ENCODE assay signal across 16 cellular contexts in genomic region chr2:40352321-40353099, GRCh38.
DNase-seq lines count a peak whose midpoint lies in the region; ATAC-seq, FAIRE-seq and TF ChIP-seq lines count a peak whose summit lies in the region.
"Had no signal": no experiment of that assay in that cellular context is flagged by ENCODE, and none has a peak within 500 bp of the region (broad histone marks: within the 10 kb centered on the region; RNA-seq: fewer than 3 reads in every experiment).

No MANE protein-coding gene starts in this region.

- no peak overlapping the region for H3K27ac Mint-ChIP-seq in naive thymus-derived CD4-positive, alpha-beta T cell
- H3K27ac Mint-ChIP-seq: activated T-cell treated with anti-CD3 and anti-CD28 coated beads, Interleukin-2, amount 50 U/mL, for 24 hours had no signal

- no peaks in the 10 kb centered on the region for H3K36me3 ChIP-seq in mammary epithelial cell (ENCODE audit: insufficient read depth, low read length)
- H3K36me3 ChIP-seq in subcutaneous abdominal adipose tissue (ENCODE audit: control insufficient read depth in 5 of 5, insufficient read depth in 5 of 5, low read length in 5 of 5) = no peaks in the 10 kb centered on the region
- H3K36me3 ChIP-seq in naive thymus-derived CD4-positive, alpha-beta T cell (ENCODE audit: control insufficient read depth in 2 of 3, insufficient read depth in 3 of 3, low read length in 3 of 3) = no peaks in the 10 kb centered on the region
- H3K36me3 ChIP-seq: adrenal gland had no signal

- no peaks in the 10 kb centered on the region for H3K36me3 Mint-ChIP-seq in naive thymus-derived CD4-positive, alpha-beta T cell

- POLR2A ChIA-PET in naive thymus-derived CD4-positive, alpha-beta T cell (lab: Charles Lee) = no interaction called here

- no peak for TF ChIP-seq CTCF in mammary epithelial cell (conservative IDR thresholded peaks at IDR 0.05 in 1 of 2, IDR thresholded peaks at IDR 0.05 in 1 of 2; ENCODE audit: extremely low read depth in 1 of 2, insufficient read depth in 1 of 2, low read depth in 1 of 2, low read length in 2 of 2)

- dilution Hi-C loops in mammary epithelial cell (cut with HindIII; ENCODE audit: low sequenced_read_pairs) = no loop called here

- WGBS in mammary epithelial cell (ENCODE audit: low coverage, missing lambda C conversion rate) = 80% methylated on average over 9 of the region's 9 CpGs

- no peaks in the 10 kb centered on the region for H4K20me1 ChIP-seq in mammary epithelial cell (ENCODE audit: insufficient read depth, low read length)

- no peak overlapping the region for H3K4me3 Mint-ChIP-seq in naive thymus-derived CD4-positive, alpha-beta T cell
- H3K4me3 Mint-ChIP-seq: activated T-cell treated with anti-CD3 and anti-CD28 coated beads, Interleukin-2, amount 50 U/mL, for 24 hours had no signal

- ATAC-seq in left ventricle myocardium superior (peak; percentile 42), HG03521 (IDR thresholded peaks at IDR 0.05; ENCODE audit: unreplicated experiment) (no peak)
- no peak for ATAC-seq in naive thymus-derived CD4-positive, alpha-beta T cell

- in situ Hi-C loops in mammary epithelial cell (cut with MboI; ENCODE audit: low sequenced_read_pairs in 2 of 2) = no loop called here

- peak overlapping the region; percentile 25 for H3K4me2 ChIP-seq in mammary epithelial cell (ENCODE audit: insufficient read depth, low read depth, low read length)

- no peaks in the 10 kb centered on the region for H3K9me3 ChIP-seq in mammary epithelial cell (replicated peaks; ENCODE audit: insufficient read depth, low read length)
- H3K9me3 ChIP-seq in subcutaneous abdominal adipose tissue (ENCODE audit: control insufficient read depth in 5 of 5, low read length in 5 of 5) = no peaks in the 10 kb centered on the region
- no peaks in the 10 kb centered on the region for H3K9me3 ChIP-seq in naive thymus-derived CD4-positive, alpha-beta T cell (ENCODE audit: control insufficient read depth in 2 of 3, low read length in 3 of 3)
- H3K9me3 ChIP-seq: adrenal gland had no signal

- H3K79me2 ChIP-seq in mammary epithelial cell (ENCODE audit: insufficient read depth, low read length) = no peaks in the 10 kb centered on the region

- H3K9ac ChIP-seq in mammary epithelial cell (ENCODE audit: insufficient read depth, low read length) (no peak overlapping the region), subcutaneous abdominal adipose tissue (ENCODE audit: low read length in 5 of 5) (peak overlapping the region in 1 of 5 donors; percentile 41)

- peaks cover 0 to 12% (median 0%) of the 10 kb centered on the region in 11 donors for H3K9me3 Mint-ChIP-seq in naive thymus-derived CD4-positive, alpha-beta T cell
- H3K9me3 Mint-ChIP-seq: activated T-cell treated with anti-CD3 and anti-CD28 coated beads, Interleukin-2, amount 50 U/mL, for 24 hours had no signal

- H3K27me3 ChIP-seq in mammary epithelial cell (ENCODE audit: insufficient read depth, low read length) (no peaks in the 10 kb centered on the region), subcutaneous abdominal adipose tissue (ENCODE audit: control insufficient read depth in 5 of 5, insufficient read depth in 4 of 5, low read length in 5 of 5) (no peaks in the 10 kb centered on the region)
- no peaks in the 10 kb centered on the region for H3K27me3 ChIP-seq in naive thymus-derived CD4-positive, alpha-beta T cell (ENCODE audit: control insufficient read depth in 2 of 2, insufficient read depth in 2 of 2, low read length in 2 of 2)
- H3K27me3 ChIP-seq: adrenal gland had no signal

- H3K27ac ChIP-seq in mammary epithelial cell (ENCODE audit: insufficient read depth, low read depth, low read length) (no peak overlapping the region), subcutaneous abdominal adipose tissue (ENCODE audit: low read depth, low read length) (peak overlapping the region; percentile 71)
- H3K27ac ChIP-seq in naive thymus-derived CD4-positive, alpha-beta T cell (ENCODE audit: low read depth, low read length) = no peak overlapping the region

- H3K4me3 ChIP-seq in mammary epithelial cell (replicated peaks in 1 of 3; ENCODE audit: insufficient read depth in 1 of 3, low read depth in 2 of 3, low read length in 3 of 3) = no peak overlapping the region
- H3K4me3 ChIP-seq in subcutaneous abdominal adipose tissue (ENCODE audit: low read depth in 1 of 5, low read length in 5 of 5) = no peak overlapping the region
- H3K4me3 ChIP-seq in naive thymus-derived CD4-positive, alpha-beta T cell (ENCODE audit: low read length) = no peak overlapping the region
- H3K4me3 ChIP-seq: adrenal gland had no signal

- H3K27me3 Mint-ChIP-seq in naive thymus-derived CD4-positive, alpha-beta T cell = no peaks in the 10 kb centered on the region
- H3K27me3 Mint-ChIP-seq: activated T-cell treated with anti-CD3 and anti-CD28 coated beads, Interleukin-2, amount 50 U/mL, for 24 hours had no signal

- CTCF ChIA-PET in mammary epithelial cell (lab: Charles Lee; ENCODE audit: low non-redundant PET) = no interaction called here
- CTCF ChIA-PET in naive thymus-derived CD4-positive, alpha-beta T cell (lab: Charles Lee) = no interaction called here

- H3K4me1 ChIP-seq in mammary epithelial cell (ENCODE audit: insufficient read depth, low read length) = peaks cover 17% of the 10 kb centered on the region
- peaks cover 0 to 25% (median 17%) of the 10 kb centered on the region in 5 donors for H3K4me1 ChIP-seq in subcutaneous abdominal adipose tissue (ENCODE audit: control insufficient read depth in 5 of 5, insufficient read depth in 5 of 5, low read length in 5 of 5)
- H3K4me1 ChIP-seq in naive thymus-derived CD4-positive, alpha-beta T cell (ENCODE audit: control insufficient read depth in 2 of 2, insufficient read depth in 2 of 2, low read length in 2 of 2) = no peaks in the 10 kb centered on the region
- H3K4me1 ChIP-seq: adrenal gland had no signal

- DNase-seq in H54 (ENCODE audit: insufficient read length, low spot score) (no peak), mammary epithelial cell (no peak), left ventricle myocardium superior (no peak), HuH-7 (ENCODE audit: low spot score) (no peak)
- DNase-seq in effector CD4-positive, alpha-beta T cell = no peak
- no peak for DNase-seq in naive thymus-derived CD4-positive, alpha-beta T cell
- DNase-seq: activated CD4-positive, alpha-beta T cell treated with anti-CD3 and anti-CD28 coated beads for 1 hour; activated T-cell treated with anti-CD3 and anti-CD28 coated beads, Interleukin-2, amount 50 U/mL, for 24 hours; adrenal gland; DMS79; effector memory CD4-positive, alpha-beta T cell; hippocampal formation; NCI-H2107 had no signal

- no peak overlapping the region for H2AFZ ChIP-seq in mammary epithelial cell (ENCODE audit: low read depth, low read length)

- no TSS peak for BruUV-seq in mammary epithelial cell (replicated peaks; lab: Mats Ljungman, UMichigan)

- H3K4me1 Mint-ChIP-seq in naive thymus-derived CD4-positive, alpha-beta T cell = no peaks in the 10 kb centered on the region

- intact Hi-C loops in mammary epithelial cell (cut with micrococcal nuclease) = no loop called here
- intact Hi-C loops in left ventricle myocardium superior (cut with micrococcal nuclease) = no loop called here
- intact Hi-C loops in naive thymus-derived CD4-positive, alpha-beta T cell (cut with micrococcal nuclease) = no loop called here

- no peak for TF ChIP-seq POLR2A in H54 (IDR thresholded peaks at IDR 0.05; ENCODE audit: low read depth, low read length)

- peak; percentile 20 for FAIRE-seq in H54 (lab: Jason Lieb, UNC)
- FAIRE-seq: GM12891 had no signal
